ENCODE assay signal across 9 cellular contexts in the genomic region with DNA sequence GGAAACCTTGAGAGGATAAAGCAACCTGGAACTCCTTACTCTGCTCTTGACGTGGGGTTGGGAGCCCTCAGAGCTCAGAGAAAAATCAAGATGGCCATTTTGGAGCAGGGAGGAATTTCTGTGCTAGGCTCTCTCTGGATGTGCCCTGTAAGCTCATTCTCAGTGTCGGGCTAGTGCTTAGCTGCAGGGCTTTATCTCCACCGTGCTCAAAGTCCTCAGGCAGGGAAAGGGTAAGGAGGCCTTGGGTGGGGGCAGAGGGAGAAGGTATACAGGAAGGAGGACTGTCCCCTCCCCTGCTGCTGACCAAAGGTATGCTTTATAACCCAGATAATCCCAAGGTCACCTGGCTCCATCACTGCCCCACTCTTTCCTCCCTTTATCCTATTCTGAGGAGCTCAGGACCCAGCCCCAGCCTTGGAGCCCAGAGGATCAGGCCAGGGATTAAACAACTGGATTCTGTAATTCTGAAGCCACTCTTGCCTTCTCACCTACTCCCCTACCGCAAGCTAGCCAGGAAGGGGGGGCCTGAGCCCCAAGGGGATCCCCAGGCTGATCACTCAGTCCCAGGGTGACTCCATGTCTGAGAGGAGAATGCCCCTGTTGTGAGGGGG.
DNase-seq lines count a peak whose midpoint lies in the region; ATAC-seq lines count a peak whose summit lies in the region.
"Had no signal": no experiment of that assay in that cellular context is flagged by ENCODE, and none has a peak within 500 bp of the region (broad histone marks: within the 10 kb centered on the region; RNA-seq: fewer than 3 reads in every experiment).

No MANE protein-coding gene starts in this region.

- peak overlapping the region; percentile 62 for H3K9ac ChIP-seq in iPS-20b (ENCODE audit: low read depth, low read length)

- peak overlapping the region; percentile 70 for H3K4me3 ChIP-seq in iPS-20b (ENCODE audit: low read length)

- H3K27ac Mint-ChIP-seq in activated naive CD4-positive, alpha-beta T cell treated with anti-CD3 and anti-CD28 coated beads, Interleukin-2, amount 50 U/mL, for 24 hours: peak overlapping the region; percentile 68

- H3K36me3 ChIP-seq in iPS-20b (ENCODE audit: insufficient read depth, low read depth, low read length): peaks cover 38% of the 10 kb centered on the region

- H3K27me3 Mint-ChIP-seq in activated naive CD4-positive, alpha-beta T cell treated with anti-CD3 and anti-CD28 coated beads, Interleukin-2, amount 50 U/mL, for 24 hours: no peaks in the 10 kb centered on the region

- H3K27me3 ChIP-seq in iPS-20b (ENCODE audit: insufficient read depth, low read length): no peaks in the 10 kb centered on the region

- H3K36me3 Mint-ChIP-seq in activated naive CD4-positive, alpha-beta T cell treated with anti-CD3 and anti-CD28 coated beads, Interleukin-2, amount 50 U/mL, for 24 hours: peaks cover 3% of the 10 kb centered on the region

- H3K4me3 Mint-ChIP-seq in activated naive CD4-positive, alpha-beta T cell treated with anti-CD3 and anti-CD28 coated beads, Interleukin-2, amount 50 U/mL, for 24 hours: peak overlapping the region; percentile 86

- peaks cover 9% of the 10 kb centered on the region; the same call in 1 of the 2 replicates for H3K4me1 ChIP-seq in iPS-20b (ENCODE audit: insufficient read depth, low read length)

- no peaks in the 10 kb centered on the region for H3K9me3 ChIP-seq in iPS-20b (ENCODE audit: insufficient read depth, low read depth, low read length)

- no peak for ATAC-seq in stimulated activated naive CD8-positive, alpha-beta T cell treated with anti-CD3 and anti-CD28 coated beads, Interleukin-15, Interleukin-2, amounts not matched to agents 100 U/mL and 50 U/mL, for 24 hours
- ATAC-seq in HG03097 (IDR thresholded peaks at IDR 0.05; ENCODE audit: low FRiP score, unreplicated experiment): no peak
- ATAC-seq in HG03520 (IDR thresholded peaks at IDR 0.05; ENCODE audit: unreplicated experiment): no peak

- peaks cover 34% of the 10 kb centered on the region for H3K4me1 Mint-ChIP-seq in activated naive CD4-positive, alpha-beta T cell treated with anti-CD3 and anti-CD28 coated beads, Interleukin-2, amount 50 U/mL, for 24 hours

- DNase-seq in DMS53 (lab: John Stamatoyannopoulos, UW): peak; percentile 39
- no peak for DNase-seq in DMS53 treated with DMSO at 0.1 percent for 48 hours (lab: John Stamatoyannopoulos, UW; ENCODE audit: unreplicated experiment)
- peak; percentile 20 for DNase-seq in stimulated activated naive CD8-positive, alpha-beta T cell treated with anti-CD3 and anti-CD28 coated beads, Interleukin-15, Interleukin-2, amounts not matched to agents 100 U/mL and 50 U/mL, for 24 hours
- no peak for DNase-seq in NOMO-1 (lab: John Stamatoyannopoulos, UW; ENCODE audit: unreplicated experiment in 2 of 2)
- DNase-seq: 8988T had no signal

- peak overlapping the region; percentile 30 for H3K27ac ChIP-seq in iPS-20b (ENCODE audit: low read length)

- H3K9me3 Mint-ChIP-seq in activated naive CD4-positive, alpha-beta T cell treated with anti-CD3 and anti-CD28 coated beads, Interleukin-2, amount 50 U/mL, for 24 hours: no peaks in the 10 kb centered on the region

Comparison
In these comparisons a context has a peak if more than half of its experiments do, and no peak if none do; other contexts are left out.
1. DNase-seq: peak in DMS53 (single experiment) and stimulated activated naive CD8-positive, alpha-beta T cell treated with anti-CD3 and anti-CD28 coated beads, Interleukin-15, Interleukin-2, amounts not matched to agents 100 U/mL and 50 U/mL, for 24 hours (single experiment); none in DMS53 treated with DMSO at 0.1 percent for 48 hours (single experiment) and NOMO-1 (0 of 2).